1 cellular context compared by ENCODE assay signal in genomic region chr1:94194079-94194478, GRCh38.
TF ChIP-seq lines count a peak whose summit lies in the region.

No MANE protein-coding gene starts in this region.

TF ChIP-seq in GM12878, 131 proteins besides CTCF, POLR2A, EP300 and RAD21 (continued from another document):
- TF ChIP-seq RELB (IDR thresholded peaks at IDR 0.05; ENCODE audit: low read depth) = no peak
- TF ChIP-seq RUNX3 (IDR thresholded peaks at IDR 0.05; ENCODE audit: low read length) = peak; percentile 13; the same call in 1 of the 2 replicates
- no peak for TF ChIP-seq MYB (IDR thresholded peaks at IDR 0.05; ENCODE audit: borderline replicate concordance, low read depth, low read length)
- no peak for TF ChIP-seq WRNIP1 (IDR thresholded peaks at IDR 0.05; ENCODE audit: borderline replicate concordance, low read depth, low read length)
- no peak for TF ChIP-seq SPI1 (IDR thresholded peaks at IDR 0.05; ENCODE audit: borderline replicate concordance, insufficient read depth, low read depth, low read length)
- TF ChIP-seq CUX1 (IDR thresholded peaks at IDR 0.05; ENCODE audit: insufficient replicate concordance, low read depth, low read length) = no peak
- TF ChIP-seq HDGF (IDR thresholded peaks at IDR 0.05) = no peak
- no peak for TF ChIP-seq SP1 (IDR thresholded peaks at IDR 0.05; ENCODE audit: low read depth, low read length)
- TF ChIP-seq MXI1 (IDR thresholded peaks at IDR 0.05; ENCODE audit: low read depth, low read length) = no peak
- TF ChIP-seq ATF2 (IDR thresholded peaks at IDR 0.05; ENCODE audit: low read length) = 0 out of 2 replicates have a peak, but pooled peaks have one; percentile 38
- TF ChIP-seq NFIC (IDR thresholded peaks at IDR 0.05; ENCODE audit: low read depth, low read length) = peak; percentile 43; the same call in 1 of the 2 replicates
- TF ChIP-seq RCOR1 (conservative IDR thresholded peaks at IDR 0.05; ENCODE audit: low read depth, low read length) = no peak
- no peak for TF ChIP-seq IKZF1 (conservative IDR thresholded peaks at IDR 0.05)
- TF ChIP-seq JUNB (IDR thresholded peaks at IDR 0.05) = peak; percentile 59
- TF ChIP-seq IRF4 (IDR thresholded peaks at IDR 0.05; ENCODE audit: low read depth, low read length) = no peak
- no peak for TF ChIP-seq FOXM1 (IDR thresholded peaks at IDR 0.05; ENCODE audit: low read depth, low read length)
- no peak for TF ChIP-seq ZNF592 (IDR thresholded peaks at IDR 0.05)
- no peak for TF ChIP-seq ASH2L (IDR thresholded peaks at IDR 0.05; ENCODE audit: borderline replicate concordance, low read depth)
- TF ChIP-seq POLR2AphosphoS2 (IDR thresholded peaks at IDR 0.05; ENCODE audit: low read depth, low read length) = no peak
- TF ChIP-seq PBX3 (IDR thresholded peaks at IDR 0.05; ENCODE audit: insufficient replicate concordance, low read depth, low read length) = no peak
- no peak for TF ChIP-seq PRDM15 (CRISPR knock-in tag; IDR thresholded peaks at IDR 0.05)
- TF ChIP-seq CBX3 (IDR thresholded peaks at IDR 0.05; ENCODE audit: borderline replicate concordance, low read depth) = no peak
- no peak for TF ChIP-seq LARP7 (IDR thresholded peaks at IDR 0.05)
- TF ChIP-seq SREBF1 (IDR thresholded peaks at IDR 0.05; ENCODE audit: low read length) = no peak
- TF ChIP-seq SIN3A (IDR thresholded peaks at IDR 0.05; ENCODE audit: low read depth, low read length) = no peak
- TF ChIP-seq FOS (IDR thresholded peaks at IDR 0.05; ENCODE audit: borderline replicate concordance, extremely low read depth, insufficient read length) = no peak
- no peak for TF ChIP-seq ZZZ3 (IDR thresholded peaks at IDR 0.05; ENCODE audit: control insufficient read depth, insufficient read length, low read depth)
